Comparison of ENCODE assay signal across 25 cellular contexts in genomic region chr3:7241584-7242302, GRCh38.
DNase-seq lines count a peak whose midpoint lies in the region; TF ChIP-seq lines count a peak whose summit lies in the region.
"Had no signal": no experiment of that assay in that cellular context is flagged by ENCODE, and none has a peak within 500 bp of the region (broad histone marks: within the 10 kb centered on the region; RNA-seq: fewer than 3 reads in every experiment).

No MANE protein-coding gene starts in this region.

- WGBS in mesendoderm (ENCODE audit: extremely low coverage, insufficient coverage, low lambda C conversion rate), result no CpG with 5 or more reads among the region's 4 CpGs

- no peak overlapping the region for H3K23ac ChIP-seq in mesendoderm (ENCODE audit: low read length)

- no peak overlapping the region for H2BK120ac ChIP-seq in mesendoderm (ENCODE audit: low read depth, low read length)

- no peak for TF ChIP-seq CTCF in LNCaP clone FGC (IDR thresholded peaks at IDR 0.05; ENCODE audit: control insufficient read depth, extremely low read depth, insufficient read depth)
- TF ChIP-seq CTCF in astrocyte of the cerebellum (IDR thresholded peaks at IDR 0.05; ENCODE audit: low read depth, low read length, missing control alignments), result no peak
- TF ChIP-seq CTCF in colonic mucosa (IDR thresholded peaks at IDR 0.05), result no peak

- in situ Hi-C loops in astrocyte of the cerebellum (cut with HindIII; ENCODE audit: low sequenced_read_pairs), result no loop called here

- H3K36me3 ChIP-seq in mesendoderm (ENCODE audit: control insufficient read depth, insufficient read depth, low read length), result no peaks in the 10 kb centered on the region
- no peaks in the 10 kb centered on the region for H3K36me3 ChIP-seq in colonic mucosa
- H3K36me3 ChIP-seq: MG63 had no signal

- no peak overlapping the region for H2AK5ac ChIP-seq in mesendoderm (ENCODE audit: low read length)

- H2BK5ac ChIP-seq in mesendoderm (ENCODE audit: low read length), result no peak overlapping the region

- no peaks in the 10 kb centered on the region for H3K79me1 ChIP-seq in mesendoderm (ENCODE audit: low read length)

- H3K56ac ChIP-seq in mesendoderm (ENCODE audit: low read length), result no peak overlapping the region

- no peak overlapping the region for H3K4me3 ChIP-seq in LNCaP clone FGC (ENCODE audit: low read depth, low read length)
- H3K4me3 ChIP-seq in astrocyte of the cerebellum (ENCODE audit: low read depth, low read length), result no peak overlapping the region
- no peak overlapping the region for H3K4me3 ChIP-seq in mesendoderm (ENCODE audit: low read length)
- no peak overlapping the region for H3K4me3 ChIP-seq in colonic mucosa
- H3K4me3 ChIP-seq: GM12878, GM23338, MG63 had no signal

- H3K9ac ChIP-seq in mesendoderm (ENCODE audit: low read length) (no peak overlapping the region), colonic mucosa (ENCODE audit: low read depth in 2 of 2, low read length in 2 of 2) (no peak overlapping the region)

- H4K8ac ChIP-seq in mesendoderm (ENCODE audit: low read depth, low read length), result no peak overlapping the region

- H3K27ac ChIP-seq in mesendoderm (ENCODE audit: low read depth, low read length) (no peak overlapping the region), colonic mucosa (no peak overlapping the region)
- H3K27ac ChIP-seq: RWPE1 had no signal

- no peaks in the 10 kb centered on the region for H3K79me2 ChIP-seq in mesendoderm (ENCODE audit: control insufficient read depth, insufficient read depth, low read length)

- H3K27me3 ChIP-seq in mesendoderm (ENCODE audit: insufficient read depth, low read length, poor library complexity) (no peaks in the 10 kb centered on the region), colonic mucosa (no peaks in the 10 kb centered on the region)
- H3K27me3 ChIP-seq: MG63 had no signal

- H4K5ac ChIP-seq in mesendoderm (ENCODE audit: low read length), result no peak overlapping the region

- no peak overlapping the region for H2BK15ac ChIP-seq in mesendoderm (replicated peaks; ENCODE audit: low read depth)

- H3K18ac ChIP-seq in mesendoderm (ENCODE audit: low read length), result peak overlapping the region; percentile 80

- peak overlapping the region; percentile 55 for H3K4ac ChIP-seq in mesendoderm (ENCODE audit: low read depth, low read length)

- H3K9me3 ChIP-seq in colonic mucosa, result no peaks in the 10 kb centered on the region
- H3K9me3 ChIP-seq: MG63 had no signal

- peak; percentile 54 for DNase-seq in LNCaP clone FGC (ENCODE audit: low read depth)
- peak; percentile 16 for DNase-seq in NCI-H2081 treated with DMSO at 0.1 percent for 48 hours (lab: John Stamatoyannopoulos, UW)
- peak; percentile 53 for DNase-seq in astrocyte of the cerebellum (ENCODE audit: low read depth)
- peak; percentile 56 for DNase-seq in mesendoderm
- DNase-seq in DMS 273 treated with DMSO at 0.1 percent for 48 hours (lab: John Stamatoyannopoulos, UW), result no peak
- DNase-seq in activated CD8-positive, alpha-beta memory T cell treated with anti-CD3 and anti-CD28 coated beads, Interleukin-2, amount 50 U/mL, for 48 hours, result no peak
- no peak for DNase-seq in colonic mucosa
- DNase-seq: C1 segment of cervical spinal cord; CD4-positive, alpha-beta memory T cell; COR-L47; DMS79; EL; GDM1; H9; KBM-7; MG63; NCI-H1417; NCI-H187; NCI-H2107; NCI-H446 treated with DMSO at 0.1 percent for 48 hours; NCI-H526; SHP77 had no signal

- no peak overlapping the region for H3K4me2 ChIP-seq in mesendoderm (ENCODE audit: low read length)
- H3K4me2 ChIP-seq: GM23338 had no signal

- H3K4me1 ChIP-seq in mesendoderm (ENCODE audit: control insufficient read depth, low read depth, low read length) (peaks cover 3% of the 10 kb centered on the region), colonic mucosa (no peaks in the 10 kb centered on the region)

- intact Hi-C loops in colonic mucosa (cut with DNase I), result no loop called here

Comparison
In these comparisons a context has a peak if more than half of its experiments do, and no peak if none do; other contexts are left out.
1. DNase-seq: peak in LNCaP clone FGC (single experiment), NCI-H2081 treated with DMSO at 0.1 percent for 48 hours (single experiment), astrocyte of the cerebellum (single experiment) and mesendoderm (single experiment); none in DMS 273 treated with DMSO at 0.1 percent for 48 hours (single experiment), activated CD8-positive, alpha-beta memory T cell treated with anti-CD3 and anti-CD28 coated beads, Interleukin-2, amount 50 U/mL, for 48 hours (single experiment) and colonic mucosa (single experiment).